1 cellular context compared by ENCODE assay signal in the genomic region with DNA sequence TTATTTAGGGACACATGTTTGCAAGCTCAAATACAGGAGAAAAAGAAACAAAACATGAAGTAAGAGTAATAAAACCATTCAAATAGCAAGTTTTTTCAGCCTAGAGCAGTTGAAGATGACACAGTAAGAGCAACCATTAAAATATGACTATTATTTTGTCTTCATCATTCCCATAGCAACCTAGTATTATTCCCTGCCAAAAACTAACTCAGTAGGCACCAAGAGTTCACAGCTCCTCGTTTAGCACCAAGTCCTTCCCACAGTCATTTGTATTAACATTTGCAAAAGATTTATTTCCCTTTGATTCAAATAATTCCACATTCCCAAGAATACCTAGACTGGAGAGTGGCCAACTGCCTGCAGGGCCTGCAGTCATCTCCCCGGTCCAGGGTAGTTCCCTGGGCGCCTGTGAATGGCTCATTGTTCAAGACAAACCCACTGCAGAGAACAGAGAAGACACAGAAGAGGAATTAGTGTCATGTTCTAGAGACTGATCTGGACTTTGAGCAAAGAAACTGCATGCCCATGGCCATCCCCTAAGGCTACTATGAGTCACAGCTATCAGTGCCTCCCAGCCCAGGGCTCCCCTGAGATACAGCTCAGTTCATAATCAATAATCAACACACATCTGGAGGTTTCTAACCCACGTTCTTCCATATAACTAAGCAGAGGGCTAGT.
A peak's percentile ranks its signal among the peaks of the same experiment; 100 is the strongest.
TF ChIP-seq lines count a peak whose summit lies in the region.

No MANE protein-coding gene starts in this region.

TF ChIP-seq in HepG2, 621 proteins besides CTCF, POLR2A, EP300 and RAD21 (continued from another document and continues in another):
- TF ChIP-seq, protein P1, sequence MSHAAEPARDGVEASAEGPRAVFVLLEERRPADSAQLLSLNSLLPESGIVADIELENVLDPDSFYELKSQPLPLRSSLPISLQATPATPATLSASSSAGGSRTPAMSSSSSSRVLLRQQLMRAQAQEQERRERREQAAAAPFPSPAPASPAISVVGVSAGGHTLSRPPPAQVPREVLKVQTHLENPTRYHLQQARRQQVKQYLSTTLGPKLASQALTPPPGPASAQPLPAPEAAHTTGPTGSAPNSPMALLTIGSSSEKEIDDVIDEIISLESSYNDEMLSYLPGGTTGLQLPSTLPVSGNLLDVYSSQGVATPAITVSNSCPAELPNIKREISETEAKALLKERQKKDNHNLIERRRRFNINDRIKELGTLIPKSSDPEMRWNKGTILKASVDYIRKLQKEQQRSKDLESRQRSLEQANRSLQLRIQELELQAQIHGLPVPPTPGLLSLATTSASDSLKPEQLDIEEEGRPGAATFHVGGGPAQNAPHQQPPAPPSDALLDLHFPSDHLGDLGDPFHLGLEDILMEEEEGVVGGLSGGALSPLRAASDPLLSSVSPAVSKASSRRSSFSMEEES (CRISPR knock-in tag; IDR thresholded peaks at IDR 0.05) = no peak; the same call in 1 of the 2 replicates
- TF ChIP-seq KDM1A (CRISPR knock-in tag; IDR thresholded peaks at IDR 0.05) = 0 out of 2 replicates have a peak, but pooled peaks have one; percentile 22
- no peak for TF ChIP-seq HHEX (CRISPR knock-in tag; IDR thresholded peaks at IDR 0.05)
- 0 out of 2 replicates have a peak, but pooled peaks have one; percentile 52 for TF ChIP-seq FOXJ3 (CRISPR knock-in tag; IDR thresholded peaks at IDR 0.05; ENCODE audit: borderline replicate concordance)
- no peak for TF ChIP-seq ZFAT (CRISPR knock-in tag; conservative IDR thresholded peaks at IDR 0.05)
- no peak for TF ChIP-seq MAF1 (CRISPR knock-in tag; IDR thresholded peaks at IDR 0.05; ENCODE audit: borderline replicate concordance)
- TF ChIP-seq ZBTB1 (CRISPR knock-in tag; IDR thresholded peaks at IDR 0.05; ENCODE audit: borderline replicate concordance) = no peak
- TF ChIP-seq, protein P2, sequence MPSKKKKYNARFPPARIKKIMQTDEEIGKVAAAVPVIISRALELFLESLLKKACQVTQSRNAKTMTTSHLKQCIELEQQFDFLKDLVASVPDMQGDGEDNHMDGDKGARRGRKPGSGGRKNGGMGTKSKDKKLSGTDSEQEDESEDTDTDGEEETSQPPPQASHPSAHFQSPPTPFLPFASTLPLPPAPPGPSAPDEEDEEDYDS (CRISPR knock-in tag; IDR thresholded peaks at IDR 0.05) = peak; percentile 21; the same call in 1 of the 2 replicates
- TF ChIP-seq, protein P3, sequence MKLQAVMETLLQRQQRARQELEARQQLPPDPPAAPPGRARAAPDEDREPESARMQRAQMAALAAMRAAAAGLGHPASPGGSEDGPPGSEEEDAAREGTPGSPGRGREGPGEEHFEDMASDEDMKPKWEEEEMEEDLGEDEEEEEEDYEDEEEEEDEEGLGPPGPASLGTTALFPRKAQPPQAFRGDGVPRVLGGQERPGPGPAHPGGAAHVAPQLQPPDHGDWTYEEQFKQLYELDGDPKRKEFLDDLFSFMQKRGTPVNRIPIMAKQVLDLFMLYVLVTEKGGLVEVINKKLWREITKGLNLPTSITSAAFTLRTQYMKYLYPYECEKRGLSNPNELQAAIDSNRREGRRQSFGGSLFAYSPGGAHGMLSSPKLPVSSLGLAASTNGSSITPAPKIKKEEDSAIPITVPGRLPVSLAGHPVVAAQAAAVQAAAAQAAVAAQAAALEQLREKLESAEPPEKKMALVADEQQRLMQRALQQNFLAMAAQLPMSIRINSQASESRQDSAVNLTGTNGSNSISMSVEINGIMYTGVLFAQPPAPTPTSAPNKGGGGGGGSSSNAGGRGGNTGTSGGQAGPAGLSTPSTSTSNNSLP (IDR thresholded peaks at IDR 0.05; ENCODE audit: low read depth, low read length) = peak; percentile 40; the same call in 1 of the 2 replicates
- TF ChIP-seq RARA (CRISPR knock-in tag; IDR thresholded peaks at IDR 0.05) = peak; percentile 15; the same call in 1 of the 2 replicates
- TF ChIP-seq NR2F6 (IDR thresholded peaks at IDR 0.05) = no peak
- peak; percentile 42; the same call in 1 of the 2 replicates for TF ChIP-seq NR2F6 (CRISPR knock-in tag; IDR thresholded peaks at IDR 0.05)
- 0 out of 2 replicates have a peak, but pooled peaks have one; percentile 41 for TF ChIP-seq JUN (CRISPR knock-in tag; IDR thresholded peaks at IDR 0.05)
- TF ChIP-seq, protein P4, sequence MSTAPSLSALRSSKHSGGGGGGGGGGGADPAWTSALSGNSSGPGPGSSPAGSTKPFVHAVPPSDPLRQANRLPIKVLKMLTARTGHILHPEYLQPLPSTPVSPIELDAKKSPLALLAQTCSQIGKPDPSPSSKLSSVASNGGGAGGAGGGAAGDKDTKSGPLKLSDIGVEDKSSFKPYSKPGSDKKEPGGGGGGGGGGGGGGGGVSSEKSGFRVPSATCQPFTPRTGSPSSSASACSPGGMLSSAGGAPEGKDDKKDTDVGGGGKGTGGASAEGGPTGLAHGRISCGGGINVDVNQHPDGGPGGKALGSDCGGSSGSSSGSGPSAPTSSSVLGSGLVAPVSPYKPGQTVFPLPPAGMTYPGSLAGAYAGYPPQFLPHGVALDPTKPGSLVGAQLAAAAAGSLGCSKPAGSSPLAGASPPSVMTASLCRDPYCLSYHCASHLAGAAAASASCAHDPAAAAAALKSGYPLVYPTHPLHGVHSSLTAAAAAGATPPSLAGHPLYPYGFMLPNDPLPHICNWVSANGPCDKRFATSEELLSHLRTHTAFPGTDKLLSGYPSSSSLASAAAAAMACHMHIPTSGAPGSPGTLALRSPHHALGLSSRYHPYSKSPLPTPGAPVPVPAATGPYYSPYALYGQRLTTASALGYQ (CRISPR knock-in tag; IDR thresholded peaks at IDR 0.05) = peak; percentile 7; the same call in 1 of the 2 replicates
- TF ChIP-seq SMC3 (IDR thresholded peaks at IDR 0.05; ENCODE audit: low read length) = 0 out of 2 replicates have a peak, but pooled peaks have one; percentile 6
- TF ChIP-seq, protein P5, sequence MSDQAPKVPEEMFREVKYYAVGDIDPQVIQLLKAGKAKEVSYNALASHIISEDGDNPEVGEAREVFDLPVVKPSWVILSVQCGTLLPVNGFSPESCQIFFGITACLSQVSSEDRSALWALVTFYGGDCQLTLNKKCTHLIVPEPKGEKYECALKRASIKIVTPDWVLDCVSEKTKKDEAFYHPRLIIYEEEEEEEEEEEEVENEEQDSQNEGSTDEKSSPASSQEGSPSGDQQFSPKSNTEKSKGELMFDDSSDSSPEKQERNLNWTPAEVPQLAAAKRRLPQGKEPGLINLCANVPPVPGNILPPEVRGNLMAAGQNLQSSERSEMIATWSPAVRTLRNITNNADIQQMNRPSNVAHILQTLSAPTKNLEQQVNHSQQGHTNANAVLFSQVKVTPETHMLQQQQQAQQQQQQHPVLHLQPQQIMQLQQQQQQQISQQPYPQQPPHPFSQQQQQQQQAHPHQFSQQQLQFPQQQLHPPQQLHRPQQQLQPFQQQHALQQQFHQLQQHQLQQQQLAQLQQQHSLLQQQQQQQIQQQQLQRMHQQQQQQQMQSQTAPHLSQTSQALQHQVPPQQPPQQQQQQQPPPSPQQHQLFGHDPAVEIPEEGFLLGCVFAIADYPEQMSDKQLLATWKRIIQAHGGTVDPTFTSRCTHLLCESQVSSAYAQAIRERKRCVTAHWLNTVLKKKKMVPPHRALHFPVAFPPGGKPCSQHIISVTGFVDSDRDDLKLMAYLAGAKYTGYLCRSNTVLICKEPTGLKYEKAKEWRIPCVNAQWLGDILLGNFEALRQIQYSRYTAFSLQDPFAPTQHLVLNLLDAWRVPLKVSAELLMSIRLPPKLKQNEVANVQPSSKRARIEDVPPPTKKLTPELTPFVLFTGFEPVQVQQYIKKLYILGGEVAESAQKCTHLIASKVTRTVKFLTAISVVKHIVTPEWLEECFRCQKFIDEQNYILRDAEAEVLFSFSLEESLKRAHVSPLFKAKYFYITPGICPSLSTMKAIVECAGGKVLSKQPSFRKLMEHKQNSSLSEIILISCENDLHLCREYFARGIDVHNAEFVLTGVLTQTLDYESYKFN (CRISPR knock-in tag; conservative IDR thresholded peaks at IDR 0.05) = peak; percentile 71
- TF ChIP-seq ZKSCAN8 (CRISPR knock-in tag; IDR thresholded peaks at IDR 0.05; ENCODE audit: borderline replicate concordance) = 0 out of 2 replicates have a peak, but pooled peaks have one; percentile 17
- no peak for TF ChIP-seq CREB1 (IDR thresholded peaks at IDR 0.05)
- peak; percentile 43; the same call in 1 of the 2 replicates for TF ChIP-seq CREB1 (CRISPR knock-in tag; IDR thresholded peaks at IDR 0.05)
- 0 out of 2 replicates have a peak, but pooled peaks have one; percentile 53 for TF ChIP-seq RCOR2 (CRISPR knock-in tag; IDR thresholded peaks at IDR 0.05)
- peak; percentile 77; the same call in 1 of the 2 replicates for TF ChIP-seq FOSL1 (CRISPR knock-in tag; IDR thresholded peaks at IDR 0.05; ENCODE audit: borderline replicate concordance)
- TF ChIP-seq ZNF749 (CRISPR knock-in tag; IDR thresholded peaks at IDR 0.05; ENCODE audit: borderline replicate concordance) = no peak
- peak; percentile 32; the same call in 1 of the 2 replicates for TF ChIP-seq ZNF124 (CRISPR knock-in tag; IDR thresholded peaks at IDR 0.05)
- TF ChIP-seq ZNF101 (CRISPR knock-in tag; IDR thresholded peaks at IDR 0.05; ENCODE audit: borderline replicate concordance, low read depth) = no peak
- TF ChIP-seq, protein P6, sequence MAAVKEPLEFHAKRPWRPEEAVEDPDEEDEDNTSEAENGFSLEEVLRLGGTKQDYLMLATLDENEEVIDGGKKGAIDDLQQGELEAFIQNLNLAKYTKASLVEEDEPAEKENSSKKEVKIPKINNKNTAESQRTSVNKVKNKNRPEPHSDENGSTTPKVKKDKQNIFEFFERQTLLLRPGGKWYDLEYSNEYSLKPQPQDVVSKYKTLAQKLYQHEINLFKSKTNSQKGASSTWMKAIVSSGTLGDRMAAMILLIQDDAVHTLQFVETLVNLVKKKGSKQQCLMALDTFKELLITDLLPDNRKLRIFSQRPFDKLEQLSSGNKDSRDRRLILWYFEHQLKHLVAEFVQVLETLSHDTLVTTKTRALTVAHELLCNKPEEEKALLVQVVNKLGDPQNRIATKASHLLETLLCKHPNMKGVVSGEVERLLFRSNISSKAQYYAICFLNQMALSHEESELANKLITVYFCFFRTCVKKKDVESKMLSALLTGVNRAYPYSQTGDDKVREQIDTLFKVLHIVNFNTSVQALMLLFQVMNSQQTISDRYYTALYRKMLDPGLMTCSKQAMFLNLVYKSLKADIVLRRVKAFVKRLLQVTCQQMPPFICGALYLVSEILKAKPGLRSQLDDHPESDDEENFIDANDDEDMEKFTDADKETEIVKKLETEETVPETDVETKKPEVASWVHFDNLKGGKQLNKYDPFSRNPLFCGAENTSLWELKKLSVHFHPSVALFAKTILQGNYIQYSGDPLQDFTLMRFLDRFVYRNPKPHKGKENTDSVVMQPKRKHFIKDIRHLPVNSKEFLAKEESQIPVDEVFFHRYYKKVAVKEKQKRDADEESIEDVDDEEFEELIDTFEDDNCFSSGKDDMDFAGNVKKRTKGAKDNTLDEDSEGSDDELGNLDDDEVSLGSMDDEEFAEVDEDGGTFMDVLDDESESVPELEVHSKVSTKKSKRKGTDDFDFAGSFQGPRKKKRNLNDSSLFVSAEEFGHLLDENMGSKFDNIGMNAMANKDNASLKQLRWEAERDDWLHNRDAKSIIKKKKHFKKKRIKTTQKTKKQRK (IDR thresholded peaks at IDR 0.05; ENCODE audit: low read length) = no peak
- TF ChIP-seq ZNF644 (CRISPR knock-in tag; IDR thresholded peaks at IDR 0.05; ENCODE audit: low read depth) = peak; percentile 97
- TF ChIP-seq, protein P7, sequence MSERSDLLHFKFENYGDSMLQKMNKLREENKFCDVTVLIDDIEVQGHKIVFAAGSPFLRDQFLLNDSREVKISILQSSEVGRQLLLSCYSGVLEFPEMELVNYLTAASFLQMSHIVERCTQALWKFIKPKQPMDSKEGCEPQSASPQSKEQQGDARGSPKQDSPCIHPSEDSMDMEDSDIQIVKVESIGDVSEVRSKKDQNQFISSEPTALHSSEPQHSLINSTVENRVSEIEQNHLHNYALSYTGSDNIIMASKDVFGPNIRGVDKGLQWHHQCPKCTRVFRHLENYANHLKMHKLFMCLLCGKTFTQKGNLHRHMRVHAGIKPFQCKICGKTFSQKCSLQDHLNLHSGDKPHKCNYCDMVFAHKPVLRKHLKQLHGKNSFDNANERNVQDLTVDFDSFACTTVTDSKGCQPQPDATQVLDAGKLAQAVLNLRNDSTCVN (CRISPR knock-in tag; IDR thresholded peaks at IDR 0.05; ENCODE audit: borderline replicate concordance) = peak; percentile 96
- no peak for TF ChIP-seq SOX13 (IDR thresholded peaks at IDR 0.05)
- TF ChIP-seq SOX13 (CRISPR knock-in tag; conservative IDR thresholded peaks at IDR 0.05 in 1 of 2, IDR thresholded peaks at IDR 0.05 in 1 of 2) = peak in 1 of 2 experiments; percentile 84; a peak in 2 of 4 replicates
- no peak for TF ChIP-seq SOX6 (IDR thresholded peaks at IDR 0.05)
- peak; percentile 85 for TF ChIP-seq SOX6 (CRISPR knock-in tag; IDR thresholded peaks at IDR 0.05)
- TF ChIP-seq, protein P8, sequence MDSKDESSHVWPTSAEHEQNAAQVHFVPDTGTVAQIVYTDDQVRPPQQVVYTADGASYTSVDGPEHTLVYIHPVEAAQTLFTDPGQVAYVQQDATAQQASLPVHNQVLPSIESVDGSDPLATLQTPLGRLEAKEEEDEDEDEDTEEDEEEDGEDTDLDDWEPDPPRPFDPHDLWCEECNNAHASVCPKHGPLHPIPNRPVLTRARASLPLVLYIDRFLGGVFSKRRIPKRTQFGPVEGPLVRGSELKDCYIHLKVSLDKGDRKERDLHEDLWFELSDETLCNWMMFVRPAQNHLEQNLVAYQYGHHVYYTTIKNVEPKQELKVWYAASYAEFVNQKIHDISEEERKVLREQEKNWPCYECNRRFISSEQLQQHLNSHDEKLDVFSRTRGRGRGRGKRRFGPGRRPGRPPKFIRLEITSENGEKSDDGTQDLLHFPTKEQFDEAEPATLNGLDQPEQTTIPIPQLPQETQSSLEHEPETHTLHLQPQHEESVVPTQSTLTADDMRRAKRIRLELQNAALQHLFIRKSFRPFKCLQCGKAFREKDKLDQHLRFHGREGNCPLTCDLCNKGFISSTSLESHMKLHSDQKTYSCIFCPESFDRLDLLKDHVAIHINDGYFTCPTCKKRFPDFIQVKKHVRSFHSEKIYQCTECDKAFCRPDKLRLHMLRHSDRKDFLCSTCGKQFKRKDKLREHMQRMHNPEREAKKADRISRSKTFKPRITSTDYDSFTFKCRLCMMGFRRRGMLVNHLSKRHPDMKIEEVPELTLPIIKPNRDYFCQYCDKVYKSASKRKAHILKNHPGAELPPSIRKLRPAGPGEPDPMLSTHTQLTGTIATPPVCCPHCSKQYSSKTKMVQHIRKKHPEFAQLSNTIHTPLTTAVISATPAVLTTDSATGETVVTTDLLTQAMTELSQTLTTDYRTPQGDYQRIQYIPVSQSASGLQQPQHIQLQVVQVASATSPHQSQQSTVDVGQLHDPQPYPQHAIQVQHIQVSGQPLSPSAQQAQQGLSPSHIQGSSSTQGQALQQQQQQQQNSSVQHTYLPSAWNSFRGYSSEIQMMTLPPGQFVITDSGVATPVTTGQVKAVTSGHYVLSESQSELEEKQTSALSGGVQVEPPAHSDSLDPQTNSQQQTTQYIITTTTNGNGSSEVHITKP (CRISPR knock-in tag; IDR thresholded peaks at IDR 0.05; ENCODE audit: low read depth) = no peak
